In genomic region chr9:134320916-134321570, GRCh38 we compare ENCODE assay signal across 1 cellular context.
TF ChIP-seq lines count a peak whose summit lies in the region.

No MANE protein-coding gene starts in this region.

TF ChIP-seq in HepG2, 621 proteins besides CTCF, POLR2A, EP300 and RAD21 (continued from another document):
- TF ChIP-seq AKAP8 (CRISPR knock-in tag; IDR thresholded peaks at IDR 0.05), result no peak; the same call in 1 of the 2 replicates
- TF ChIP-seq ZSCAN25 (CRISPR knock-in tag; IDR thresholded peaks at IDR 0.05), result peak; percentile 87
- TF ChIP-seq MIXL1 (CRISPR knock-in tag; IDR thresholded peaks at IDR 0.05), result no peak
- TF ChIP-seq DRAP1 (CRISPR knock-in tag; IDR thresholded peaks at IDR 0.05), result no peak
- peak; percentile 75 for TF ChIP-seq ZNF441 (CRISPR knock-in tag; IDR thresholded peaks at IDR 0.05; ENCODE audit: borderline replicate concordance)
- TF ChIP-seq, protein P1, sequence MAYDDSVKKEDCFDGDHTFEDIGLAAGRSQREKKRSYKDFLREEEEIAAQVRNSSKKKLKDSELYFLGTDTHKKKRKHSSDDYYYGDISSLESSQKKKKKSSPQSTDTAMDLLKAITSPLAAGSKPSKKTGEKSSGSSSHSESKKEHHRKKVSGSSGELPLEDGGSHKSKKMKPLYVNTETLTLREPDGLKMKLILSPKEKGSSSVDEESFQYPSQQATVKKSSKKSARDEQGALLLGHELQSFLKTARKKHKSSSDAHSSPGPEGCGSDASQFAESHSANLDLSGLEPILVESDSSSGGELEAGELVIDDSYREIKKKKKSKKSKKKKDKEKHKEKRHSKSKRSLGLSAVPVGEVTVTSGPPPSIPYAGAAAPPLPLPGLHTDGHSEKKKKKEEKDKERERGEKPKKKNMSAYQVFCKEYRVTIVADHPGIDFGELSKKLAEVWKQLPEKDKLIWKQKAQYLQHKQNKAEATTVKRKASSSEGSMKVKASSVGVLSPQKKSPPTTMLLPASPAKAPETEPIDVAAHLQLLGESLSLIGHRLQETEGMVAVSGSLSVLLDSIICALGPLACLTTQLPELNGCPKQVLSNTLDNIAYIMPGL (CRISPR knock-in tag; IDR thresholded peaks at IDR 0.05; ENCODE audit: borderline replicate concordance in 1 of 2, low read depth in 1 of 2), result peak in 1 of 2 experiments; percentile 8; a peak in 1 of 4 replicates
- peak; percentile 70 for TF ChIP-seq MEIS2 (CRISPR knock-in tag; IDR thresholded peaks at IDR 0.05)
- no peak for TF ChIP-seq SRF (IDR thresholded peaks at IDR 0.05; ENCODE audit: low read depth, low read length)
- TF ChIP-seq, protein P2, sequence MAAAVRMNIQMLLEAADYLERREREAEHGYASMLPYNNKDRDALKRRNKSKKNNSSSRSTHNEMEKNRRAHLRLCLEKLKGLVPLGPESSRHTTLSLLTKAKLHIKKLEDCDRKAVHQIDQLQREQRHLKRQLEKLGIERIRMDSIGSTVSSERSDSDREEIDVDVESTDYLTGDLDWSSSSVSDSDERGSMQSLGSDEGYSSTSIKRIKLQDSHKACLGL (CRISPR knock-in tag; IDR thresholded peaks at IDR 0.05), result 0 out of 2 replicates have a peak, but pooled peaks have one; percentile 63
- TF ChIP-seq, protein P3, sequence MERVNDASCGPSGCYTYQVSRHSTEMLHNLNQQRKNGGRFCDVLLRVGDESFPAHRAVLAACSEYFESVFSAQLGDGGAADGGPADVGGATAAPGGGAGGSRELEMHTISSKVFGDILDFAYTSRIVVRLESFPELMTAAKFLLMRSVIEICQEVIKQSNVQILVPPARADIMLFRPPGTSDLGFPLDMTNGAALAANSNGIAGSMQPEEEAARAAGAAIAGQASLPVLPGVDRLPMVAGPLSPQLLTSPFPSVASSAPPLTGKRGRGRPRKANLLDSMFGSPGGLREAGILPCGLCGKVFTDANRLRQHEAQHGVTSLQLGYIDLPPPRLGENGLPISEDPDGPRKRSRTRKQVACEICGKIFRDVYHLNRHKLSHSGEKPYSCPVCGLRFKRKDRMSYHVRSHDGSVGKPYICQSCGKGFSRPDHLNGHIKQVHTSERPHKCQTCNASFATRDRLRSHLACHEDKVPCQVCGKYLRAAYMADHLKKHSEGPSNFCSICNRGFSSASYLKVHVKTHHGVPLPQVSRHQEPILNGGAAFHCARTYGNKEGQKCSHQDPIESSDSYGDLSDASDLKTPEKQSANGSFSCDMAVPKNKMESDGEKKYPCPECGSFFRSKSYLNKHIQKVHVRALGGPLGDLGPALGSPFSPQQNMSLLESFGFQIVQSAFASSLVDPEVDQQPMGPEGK (CRISPR knock-in tag; IDR thresholded peaks at IDR 0.05), result peak; percentile 87
- no peak for TF ChIP-seq BRF2 (CRISPR knock-in tag; IDR thresholded peaks at IDR 0.05)
- TF ChIP-seq, protein P4, sequence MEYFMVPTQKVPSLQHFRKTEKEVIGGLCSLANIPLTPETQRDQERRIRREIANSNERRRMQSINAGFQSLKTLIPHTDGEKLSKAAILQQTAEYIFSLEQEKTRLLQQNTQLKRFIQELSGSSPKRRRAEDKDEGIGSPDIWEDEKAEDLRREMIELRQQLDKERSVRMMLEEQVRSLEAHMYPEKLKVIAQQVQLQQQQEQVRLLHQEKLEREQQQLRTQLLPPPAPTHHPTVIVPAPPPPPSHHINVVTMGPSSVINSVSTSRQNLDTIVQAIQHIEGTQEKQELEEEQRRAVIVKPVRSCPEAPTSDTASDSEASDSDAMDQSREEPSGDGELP (IDR thresholded peaks at IDR 0.05; ENCODE audit: borderline replicate concordance, low read depth), result no peak
- TF ChIP-seq ZNF33B (CRISPR knock-in tag; IDR thresholded peaks at IDR 0.05), result no peak
- peak; percentile 85; the same call in 1 of the 3 replicates for TF ChIP-seq MXI1 (IDR thresholded peaks at IDR 0.05; ENCODE audit: borderline replicate concordance, low read depth, low read length)
- TF ChIP-seq, protein P5, sequence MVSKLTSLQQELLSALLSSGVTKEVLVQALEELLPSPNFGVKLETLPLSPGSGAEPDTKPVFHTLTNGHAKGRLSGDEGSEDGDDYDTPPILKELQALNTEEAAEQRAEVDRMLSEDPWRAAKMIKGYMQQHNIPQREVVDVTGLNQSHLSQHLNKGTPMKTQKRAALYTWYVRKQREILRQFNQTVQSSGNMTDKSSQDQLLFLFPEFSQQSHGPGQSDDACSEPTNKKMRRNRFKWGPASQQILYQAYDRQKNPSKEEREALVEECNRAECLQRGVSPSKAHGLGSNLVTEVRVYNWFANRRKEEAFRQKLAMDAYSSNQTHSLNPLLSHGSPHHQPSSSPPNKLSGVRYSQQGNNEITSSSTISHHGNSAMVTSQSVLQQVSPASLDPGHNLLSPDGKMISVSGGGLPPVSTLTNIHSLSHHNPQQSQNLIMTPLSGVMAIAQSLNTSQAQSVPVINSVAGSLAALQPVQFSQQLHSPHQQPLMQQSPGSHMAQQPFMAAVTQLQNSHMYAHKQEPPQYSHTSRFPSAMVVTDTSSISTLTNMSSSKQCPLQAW (CRISPR knock-in tag; IDR thresholded peaks at IDR 0.05), result peak; percentile 29; the same call in 1 of the 2 replicates
- no peak for TF ChIP-seq TCF7L2 (IDR thresholded peaks at IDR 0.05; ENCODE audit: low read depth, low read length)
- peak; percentile 43; the same call in 1 of the 2 replicates for TF ChIP-seq ZZZ3 (CRISPR knock-in tag; IDR thresholded peaks at IDR 0.05; ENCODE audit: borderline replicate concordance)
- TF ChIP-seq, protein P6, sequence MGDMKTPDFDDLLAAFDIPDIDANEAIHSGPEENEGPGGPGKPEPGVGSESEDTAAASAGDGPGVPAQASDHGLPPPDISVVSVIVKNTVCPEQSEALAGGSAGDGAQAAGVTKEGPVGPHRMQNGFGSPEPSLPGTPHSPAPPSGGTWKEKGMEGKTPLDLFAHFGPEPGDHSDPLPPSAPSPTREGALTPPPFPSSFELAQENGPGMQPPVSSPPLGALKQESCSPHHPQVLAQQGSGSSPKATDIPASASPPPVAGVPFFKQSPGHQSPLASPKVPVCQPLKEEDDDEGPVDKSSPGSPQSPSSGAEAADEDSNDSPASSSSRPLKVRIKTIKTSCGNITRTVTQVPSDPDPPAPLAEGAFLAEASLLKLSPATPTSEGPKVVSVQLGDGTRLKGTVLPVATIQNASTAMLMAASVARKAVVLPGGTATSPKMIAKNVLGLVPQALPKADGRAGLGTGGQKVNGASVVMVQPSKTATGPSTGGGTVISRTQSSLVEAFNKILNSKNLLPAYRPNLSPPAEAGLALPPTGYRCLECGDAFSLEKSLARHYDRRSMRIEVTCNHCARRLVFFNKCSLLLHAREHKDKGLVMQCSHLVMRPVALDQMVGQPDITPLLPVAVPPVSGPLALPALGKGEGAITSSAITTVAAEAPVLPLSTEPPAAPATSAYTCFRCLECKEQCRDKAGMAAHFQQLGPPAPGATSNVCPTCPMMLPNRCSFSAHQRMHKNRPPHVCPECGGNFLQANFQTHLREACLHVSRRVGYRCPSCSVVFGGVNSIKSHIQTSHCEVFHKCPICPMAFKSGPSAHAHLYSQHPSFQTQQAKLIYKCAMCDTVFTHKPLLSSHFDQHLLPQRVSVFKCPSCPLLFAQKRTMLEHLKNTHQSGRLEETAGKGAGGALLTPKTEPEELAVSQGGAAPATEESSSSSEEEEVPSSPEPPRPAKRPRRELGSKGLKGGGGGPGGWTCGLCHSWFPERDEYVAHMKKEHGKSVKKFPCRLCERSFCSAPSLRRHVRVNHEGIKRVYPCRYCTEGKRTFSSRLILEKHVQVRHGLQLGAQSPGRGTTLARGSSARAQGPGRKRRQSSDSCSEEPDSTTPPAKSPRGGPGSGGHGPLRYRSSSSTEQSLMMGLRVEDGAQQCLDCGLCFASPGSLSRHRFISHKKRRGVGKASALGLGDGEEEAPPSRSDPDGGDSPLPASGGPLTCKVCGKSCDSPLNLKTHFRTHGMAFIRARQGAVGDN (CRISPR knock-in tag; IDR thresholded peaks at IDR 0.05), result peak; percentile 93
- TF ChIP-seq TBX2 (CRISPR knock-in tag; IDR thresholded peaks at IDR 0.05; ENCODE audit: borderline replicate concordance), result peak; percentile 69; the same call in 1 of the 2 replicates
